21 cellular contexts compared by ENCODE assay signal in genomic region chr18:78967692-78968091, GRCh38. TPM values are rescaled to one million over a fixed set of nuclear protein-coding genes. Genes with fewer than 3 reads are reported as not detected.
A peak's percentile ranks its signal among the peaks of the same experiment; 100 is the strongest.
DNase-seq lines count a peak whose midpoint lies in the region; ATAC-seq and TF ChIP-seq lines count a peak whose summit lies in the region.
"Had no signal": no experiment of that assay in that cellular context is flagged by ENCODE, and none has a peak within 500 bp of the region (broad histone marks: within the 10 kb centered on the region; RNA-seq: fewer than 3 reads in every experiment).

No MANE protein-coding gene starts in this region.

- peaks cover 5% of the 10 kb centered on the region for H3K36me3 Mint-ChIP-seq in activated naive CD8-positive, alpha-beta T cell treated with anti-CD3 and anti-CD28 coated beads, Interleukin-2, amount 50 U/mL, for 24 hours (ENCODE audit: low read depth)
- H3K36me3 Mint-ChIP-seq in activated naive CD8-positive, alpha-beta T cell treated with anti-CD3 and anti-CD28 coated beads for 36 hours = no peaks in the 10 kb centered on the region
- no peaks in the 10 kb centered on the region for H3K36me3 Mint-ChIP-seq in type B pancreatic cell
- H3K36me3 Mint-ChIP-seq: CD8-positive, alpha-beta T cell had no signal

- DNase-seq in activated naive CD8-positive, alpha-beta T cell treated with anti-CD3 and anti-CD28 coated beads, Interleukin-2, amount 50 U/mL, for 24 hours = no peak
- no peak for DNase-seq in activated naive CD8-positive, alpha-beta T cell treated with anti-CD3 and anti-CD28 coated beads for 36 hours
- no peak for DNase-seq in stimulated activated naive CD8-positive, alpha-beta T cell treated with anti-CD3 and anti-CD28 coated beads, Interleukin-15, amount 100 ng/mL, for 72 hours
- DNase-seq in stimulated activated naive CD8-positive, alpha-beta T cell treated with anti-CD3 and anti-CD28 coated beads, Interleukin-15, Interleukin-2, amounts not matched to agents 100 U/mL and 50 U/mL, for 24 hours = no peak
- DNase-seq in type B pancreatic cell (ENCODE audit: extremely low spot score, unreplicated experiment) = peak; percentile 0
- DNase-seq in DMS153 treated with DMSO at 0.1 percent for 48 hours (lab: John Stamatoyannopoulos, UW; ENCODE audit: unreplicated experiment) = no peak
- DNase-seq: AML-193; Caco-2; Calu3; CD4-positive, alpha-beta T cell; DMS53; DMS79; DND-41; EL; GDM1 had no signal

- H3K4me3 Mint-ChIP-seq in activated naive CD8-positive, alpha-beta T cell treated with anti-CD3 and anti-CD28 coated beads, Interleukin-2, amount 50 U/mL, for 24 hours = no peak overlapping the region
- no peak overlapping the region for H3K4me3 Mint-ChIP-seq in activated naive CD8-positive, alpha-beta T cell treated with anti-CD3 and anti-CD28 coated beads for 36 hours
- H3K4me3 Mint-ChIP-seq in stimulated activated naive CD8-positive, alpha-beta T cell treated with anti-CD3 and anti-CD28 coated beads, Interleukin-15, amount 100 ng/mL, for 72 hours = no peak overlapping the region
- no peak overlapping the region for H3K4me3 Mint-ChIP-seq in type B pancreatic cell
- H3K4me3 Mint-ChIP-seq: B cell; CD4-positive, alpha-beta T cell; CD8-positive, alpha-beta T cell had no signal

- H3K4me1 Mint-ChIP-seq in activated naive CD8-positive, alpha-beta T cell treated with anti-CD3 and anti-CD28 coated beads, Interleukin-2, amount 50 U/mL, for 24 hours = no peaks in the 10 kb centered on the region
- H3K4me1 Mint-ChIP-seq in activated naive CD8-positive, alpha-beta T cell treated with anti-CD3 and anti-CD28 coated beads for 36 hours = peaks cover under 1% of the 10 kb centered on the region
- peaks cover under 1% of the 10 kb centered on the region for H3K4me1 Mint-ChIP-seq in stimulated activated naive CD8-positive, alpha-beta T cell treated with anti-CD3 and anti-CD28 coated beads, Interleukin-15, amount 100 ng/mL, for 72 hours
- H3K4me1 Mint-ChIP-seq in type B pancreatic cell (ENCODE audit: unreplicated experiment) = no peaks in the 10 kb centered on the region
- H3K4me1 Mint-ChIP-seq: B cell had no signal

- no peak overlapping the region for H3K27ac Mint-ChIP-seq in activated naive CD8-positive, alpha-beta T cell treated with anti-CD3 and anti-CD28 coated beads, Interleukin-2, amount 50 U/mL, for 24 hours
- H3K27ac Mint-ChIP-seq in activated naive CD8-positive, alpha-beta T cell treated with anti-CD3 and anti-CD28 coated beads for 36 hours = no peak overlapping the region
- no peak overlapping the region for H3K27ac Mint-ChIP-seq in stimulated activated naive CD8-positive, alpha-beta T cell treated with anti-CD3 and anti-CD28 coated beads, Interleukin-15, amount 100 ng/mL, for 72 hours
- no peak overlapping the region for H3K27ac Mint-ChIP-seq in type B pancreatic cell
- H3K27ac Mint-ChIP-seq: B cell; CD4-positive, alpha-beta T cell; CD8-positive, alpha-beta T cell had no signal

- H3K9me3 Mint-ChIP-seq in activated naive CD8-positive, alpha-beta T cell treated with anti-CD3 and anti-CD28 coated beads, Interleukin-2, amount 50 U/mL, for 24 hours = peaks cover 8% of the 10 kb centered on the region
- peaks cover 6% of the 10 kb centered on the region for H3K9me3 Mint-ChIP-seq in activated naive CD8-positive, alpha-beta T cell treated with anti-CD3 and anti-CD28 coated beads for 36 hours
- peaks cover 8 to 9% of the 10 kb centered on the region in 2 donors for H3K9me3 Mint-ChIP-seq in stimulated activated naive CD8-positive, alpha-beta T cell treated with anti-CD3 and anti-CD28 coated beads, Interleukin-15, amount 100 ng/mL, for 72 hours
- H3K9me3 Mint-ChIP-seq in type B pancreatic cell = no peaks in the 10 kb centered on the region

- TF ChIP-seq CTCF in type B pancreatic cell (conservative IDR thresholded peaks at IDR 0.05) = no peak

- peaks cover 41% of the 10 kb centered on the region for H3K27me3 Mint-ChIP-seq in activated naive CD8-positive, alpha-beta T cell treated with anti-CD3 and anti-CD28 coated beads, Interleukin-2, amount 50 U/mL, for 24 hours
- H3K27me3 Mint-ChIP-seq in activated naive CD8-positive, alpha-beta T cell treated with anti-CD3 and anti-CD28 coated beads for 36 hours = peaks cover 44% of the 10 kb centered on the region
- peaks cover 49% of the 10 kb centered on the region for H3K27me3 Mint-ChIP-seq in stimulated activated naive CD8-positive, alpha-beta T cell treated with anti-CD3 and anti-CD28 coated beads, Interleukin-15, amount 100 ng/mL, for 72 hours
- peaks cover 61% of the 10 kb centered on the region for H3K27me3 Mint-ChIP-seq in type B pancreatic cell

- ATAC-seq in activated naive CD8-positive, alpha-beta T cell treated with anti-CD3 and anti-CD28 coated beads, Interleukin-2, amount 50 U/mL, for 24 hours = peak; percentile 52
- peak; percentile 70 for ATAC-seq in stimulated activated naive CD8-positive, alpha-beta T cell treated with anti-CD3 and anti-CD28 coated beads, Interleukin-15, amount 100 ng/mL, for 72 hours
- no peak for ATAC-seq in stimulated activated naive CD8-positive, alpha-beta T cell treated with anti-CD3 and anti-CD28 coated beads, Interleukin-15, Interleukin-2, amounts not matched to agents 100 U/mL and 50 U/mL, for 24 hours
- ATAC-seq: A549; CD8-positive, alpha-beta T cell; GM12878 had no signal

RNA-seq across cellular contexts. Expression of gene SALL3, which starts 11.9 kb away (rescaled TPM):
- total RNA-seq in activated naive CD8-positive, alpha-beta T cell treated with anti-CD3 and anti-CD28 coated beads for 36 hours = not detected
- 0.21 and 14.6 TPM in 2 replicates for total RNA-seq in type B pancreatic cell (ENCODE audit: low replicate concordance)
- total RNA-seq: A172; B cell; Caco-2; Calu3; CD8-positive, alpha-beta T cell; G401 had no signal
